In the genomic region with DNA sequence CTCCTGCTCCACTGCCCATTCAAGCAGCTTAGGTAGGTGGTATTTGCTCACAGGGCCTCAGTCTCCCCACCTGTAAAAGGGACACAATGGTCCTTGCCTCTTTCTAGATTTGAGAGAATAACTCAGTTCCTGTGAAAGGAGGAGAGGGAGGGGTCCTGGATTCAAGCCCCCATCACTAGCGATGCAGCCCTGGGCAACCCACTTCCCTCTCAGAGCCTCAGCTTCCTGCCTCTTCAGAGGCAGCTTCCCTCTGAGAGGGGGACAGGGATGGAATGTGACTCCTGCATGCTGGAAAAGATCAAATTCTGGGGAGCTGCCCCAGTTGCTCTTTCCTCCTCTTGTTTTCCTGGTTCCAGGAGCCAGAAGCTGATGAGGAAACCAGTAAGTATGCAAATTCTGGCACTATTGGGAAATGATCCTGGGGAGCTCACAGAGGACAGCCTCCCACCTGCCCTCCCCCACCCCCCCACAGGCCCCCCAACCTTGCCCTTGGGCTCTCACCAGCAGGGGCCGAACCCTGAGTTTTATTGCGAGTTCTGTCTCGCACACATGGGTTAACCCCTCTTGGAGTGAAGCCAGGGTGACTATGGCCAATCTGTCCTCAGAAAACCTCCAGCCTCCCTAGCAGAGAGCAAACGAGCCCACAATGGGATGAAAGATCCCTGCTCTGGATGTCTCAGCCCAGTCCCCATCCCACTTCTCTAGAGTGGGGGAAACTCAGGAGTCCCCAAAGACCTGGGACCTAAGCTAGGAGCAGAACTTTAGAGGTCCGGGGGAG, we compare ENCODE assay signal across 12 cellular contexts. TPM values are rescaled to one million over a fixed set of nuclear protein-coding genes. Genes with fewer than 3 reads are reported as not detected.
DNase-seq lines count a peak whose midpoint lies in the region; ATAC-seq lines count a peak whose summit lies in the region.
"Had no signal": no experiment of that assay in that cellular context is flagged by ENCODE, and none has a peak within 500 bp of the region (broad histone marks: within the 10 kb centered on the region; RNA-seq: fewer than 3 reads in every experiment).

No MANE protein-coding gene starts in this region.

- H3K4me1 Mint-ChIP-seq in effector memory CD8-positive, alpha-beta T cell (ENCODE audit: low read depth in 2 of 2): peaks cover 31 to 32% of the 10 kb centered on the region in 2 donors
- H3K4me1 Mint-ChIP-seq: neural crest cell had no signal

- H3K4me1 ChIP-seq in muscle layer of duodenum (ENCODE audit: control insufficient read depth in 1 of 2, insufficient read depth in 2 of 2, low read length in 2 of 2): peaks cover 15 to 30% of the 10 kb centered on the region in 2 donors

- H3K4me3 Mint-ChIP-seq in effector memory CD8-positive, alpha-beta T cell: no peak overlapping the region
- H3K4me3 Mint-ChIP-seq: neural crest cell had no signal

- peak; percentile 48 for DNase-seq in AG08395 (ENCODE audit: low spot score)
- peak; percentile 28 for DNase-seq in LHCN-M2 (ENCODE audit: low read depth)
- no peak for DNase-seq in effector memory CD8-positive, alpha-beta T cell
- DNase-seq in SIG-M5 treated with dmso at 0.1 percent for 504 hours (lab: John Stamatoyannopoulos, UW; ENCODE audit: unreplicated experiment): no peak
- DNase-seq in NCI-H748 (lab: John Stamatoyannopoulos, UW; ENCODE audit: unreplicated experiment): no peak
- no peak for DNase-seq in NOMO-1 treated with dmso at 0.1 percent for 144 hours (lab: John Stamatoyannopoulos, UW; ENCODE audit: unreplicated experiment)
- DNase-seq: DMS153; effector CD8-positive, alpha-beta T cell; NCI-H226 had no signal

- H3K27ac ChIP-seq in muscle layer of duodenum (ENCODE audit: low read length): peak overlapping the region; percentile 84

- H3K4me3 ChIP-seq in muscle layer of duodenum (ENCODE audit: low read depth in 1 of 2, low read length in 2 of 2): no peak overlapping the region

- no peak for ATAC-seq in effector memory CD8-positive, alpha-beta T cell (replicated peaks)
- no peak for ATAC-seq in GM21717 (IDR thresholded peaks at IDR 0.05; ENCODE audit: unreplicated experiment)

- no peaks in the 10 kb centered on the region for H3K9me3 ChIP-seq in muscle layer of duodenum (ENCODE audit: control insufficient read depth in 1 of 2, low read length in 2 of 2)

- H3K36me3 Mint-ChIP-seq in effector memory CD8-positive, alpha-beta T cell (ENCODE audit: insufficient read depth): peaks cover 94% of the 10 kb centered on the region

- no peaks in the 10 kb centered on the region for H3K27me3 ChIP-seq in muscle layer of duodenum (ENCODE audit: low read depth, low read length)

- peaks cover 26 to 64% of the 10 kb centered on the region in 2 donors for H3K36me3 ChIP-seq in muscle layer of duodenum (ENCODE audit: control insufficient read depth in 1 of 2, insufficient read depth in 2 of 2, low read length in 2 of 2)

- H3K27me3 Mint-ChIP-seq in effector memory CD8-positive, alpha-beta T cell: no peaks in the 10 kb centered on the region

- peak overlapping the region; percentile 82 to 99 for H3K27ac Mint-ChIP-seq in effector memory CD8-positive, alpha-beta T cell

- H3K9me3 Mint-ChIP-seq in effector memory CD8-positive, alpha-beta T cell: no peaks in the 10 kb centered on the region
- H3K9me3 Mint-ChIP-seq: neural crest cell had no signal

RNA-seq across cellular contexts. Expression of a gene that starts 11.7 kb away (rescaled TPM):
- total RNA-seq in LHCN-M2 (2014; rRNA removed): 3.3 and 4.7 TPM in 2 replicates
- polyA plus RNA-seq in LHCN-M2 (2012): 4.4 TPM

RNA-seq across cellular contexts. Expression of a gene that starts 28.5 kb away (rescaled TPM):
- total RNA-seq in LHCN-M2 (2014; rRNA removed): 86.2 and 90.1 TPM in 2 replicates
- polyA plus RNA-seq in LHCN-M2 (2012): 41.0 TPM

Comparison
In these comparisons a context has a peak if more than half of its experiments do, and no peak if none do; other contexts are left out.
1. DNase-seq: peak in AG08395 (single experiment) and LHCN-M2 (single experiment); none in effector memory CD8-positive, alpha-beta T cell (0 of 3), SIG-M5 treated with dmso at 0.1 percent for 504 hours (single experiment), NCI-H748 (single experiment) and NOMO-1 treated with dmso at 0.1 percent for 144 hours (single experiment).